Comparison of ENCODE assay signal across 19 cellular contexts in the genomic region with DNA sequence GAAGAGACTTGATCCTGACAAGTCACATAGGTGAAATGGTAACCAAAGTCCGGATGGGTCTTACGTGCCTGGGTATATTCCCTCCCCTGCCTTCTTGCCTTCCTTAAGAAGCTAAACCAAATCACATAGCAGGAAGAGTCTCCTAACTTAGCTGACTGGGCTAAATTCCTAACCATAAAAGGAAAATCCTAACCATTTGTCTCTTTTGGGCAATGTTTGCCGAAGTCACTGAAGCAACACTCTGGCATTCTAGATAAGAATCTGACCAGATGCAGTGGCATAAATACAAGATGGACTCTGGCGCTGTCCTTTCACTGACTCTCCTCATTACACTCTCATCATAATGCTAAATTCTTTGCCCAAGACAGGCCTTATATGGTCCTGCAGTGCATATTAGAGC.
"Had no signal": no experiment of that assay in that cellular context is flagged by ENCODE, and none has a peak within 500 bp of the region (broad histone marks: within the 10 kb centered on the region; RNA-seq: fewer than 3 reads in every experiment).

No MANE protein-coding gene starts in this region.

- H3K4me1 ChIP-seq: right atrium auricular region, upper lobe of left lung had no signal

- DNase-seq: activated CD4-positive, alpha-beta memory T cell treated with anti-CD3 and anti-CD28 coated beads, Interleukin-2, amount 10 ng/mL, durations not matched to agents 7 days and 5 days; activated CD4-positive, alpha-beta T cell treated with anti-CD3 and anti-CD28 coated beads, Interleukin-2, amount 10 ng/mL, durations not matched to agents 24 days and 14 days; activated CD4-positive, CD25-positive, alpha-beta regulatory T cell; activated effector memory CD4-positive, alpha-beta T cell treated with Interleukin-2 at 50 U/mL for 16 hours; activated naive CD4-positive, alpha-beta T cell treated with anti-CD3 and anti-CD28 coated beads for 36 hours; activated naive CD8-positive, alpha-beta T cell treated with anti-CD3 and anti-CD28 coated beads, Interleukin-2, amount 10 ng/mL, durations not matched to agents 7 days and 5 days; activated T-cell treated with anti-CD3 and anti-CD28 coated beads, Interleukin-2, amount 50 U/mL, for 72 hours; anterior cingulate cortex; caudate nucleus; effector CD4-positive, alpha-beta T cell; foreskin keratinocyte; left cardiac atrium; naive thymus-derived CD4-positive, alpha-beta T cell; stimulated activated CD4-positive, alpha-beta T cell treated with anti-CD3 and anti-CD28 coated beads, Interleukin-4, amount 100 ng/mL, for 24 hours; stimulated activated naive CD4-positive, alpha-beta T cell treated with Interleukin-2 at 50 U/mL for 16 hours; T-helper 17 cell; upper lobe of left lung had no signal

- H3K27me3 ChIP-seq: right atrium auricular region, upper lobe of left lung had no signal

- H3K4me3 ChIP-seq: right atrium auricular region, thoracic aorta, upper lobe of left lung had no signal

- H3K9me3 ChIP-seq: right atrium auricular region, thoracic aorta, upper lobe of left lung had no signal

- H3K27ac ChIP-seq: foreskin keratinocyte, right atrium auricular region, thoracic aorta, upper lobe of left lung had no signal

- H3K36me3 ChIP-seq: right atrium auricular region, thoracic aorta, upper lobe of left lung had no signal
